In genomic region chr2:84947010-84947593, GRCh38 we compare ENCODE assay signal across 12 cellular contexts. TPM values are rescaled to one million over a fixed set of nuclear protein-coding genes. Genes with fewer than 3 reads are reported as not detected.
DNase-seq lines count a peak whose midpoint lies in the region; ATAC-seq, FAIRE-seq and TF ChIP-seq lines count a peak whose summit lies in the region.
"Had no signal": no experiment of that assay in that cellular context is flagged by ENCODE, and none has a peak within 500 bp of the region (broad histone marks: within the 10 kb centered on the region; RNA-seq: fewer than 3 reads in every experiment).

No MANE protein-coding gene starts in this region.

- no peak for TF ChIP-seq CTCF in A549 (IDR thresholded peaks at IDR 0.05)
- no peak for TF ChIP-seq CTCF in DOHH2 (IDR thresholded peaks at IDR 0.05; ENCODE audit: low read depth, low read length, poor library complexity, severe bottlenecking)
- no peak for TF ChIP-seq CTCF in foreskin keratinocyte (conservative IDR thresholded peaks at IDR 0.05)

- no peak for TF ChIP-seq EP300 in A549 (IDR thresholded peaks at IDR 0.05)

- H3K9me2 ChIP-seq in DOHH2 (replicated peaks; ENCODE audit: control insufficient read depth, low read length): no peaks in the 10 kb centered on the region

- CTCF ChIA-PET in A549 (lab: Yijun Ruan, JAX): interaction anchor here (0.6 to 16.4 kb wide), 9 partner anchors 9 to 353 kb away, joined by 3 to 260 read pairs (median 7); partner anchors contain the start of gene KCMF1
- CTCF ChIA-PET in activated CD4-positive, alpha-beta memory T cell treated with anti-CD3 and anti-CD28 coated beads, Interleukin-2, amount 10 ng/mL, durations not matched to agents 7 days and 5 days (lab: Charles Lee): interaction anchor here (0.7 to 4.2 kb wide), 7 partner anchors 19 to 119 kb away, joined by 3 to 50 read pairs (median 5); no protein-coding TSS in a partner anchor

- no peaks in the 10 kb centered on the region for H3K9me3 Mint-ChIP-seq in activated CD4-positive, alpha-beta memory T cell treated with anti-CD3 and anti-CD28 coated beads, Interleukin-2, amount 10 ng/mL, durations not matched to agents 7 days and 5 days

- TF ChIP-seq POLR2A in A549 (IDR thresholded peaks at IDR 0.05; ENCODE audit: low read length): no peak

- 89% methylated on average over 10 of the region's 10 CpGs for WGBS in A549 (ENCODE audit: missing lambda C conversion rate)

- H3K79me2 ChIP-seq in DOHH2 (ENCODE audit: control insufficient read depth, low read length): no peaks in the 10 kb centered on the region

- FAIRE-seq in A549 (lab: Jason Lieb, UNC): no peak

- H3K27me3 ChIP-seq in DOHH2 (ENCODE audit: control insufficient read depth, low read length) (no peaks in the 10 kb centered on the region), foreskin keratinocyte (no peaks in the 10 kb centered on the region)
- H3K27me3 ChIP-seq: BE2C, ovary had no signal

- H3K36me3 Mint-ChIP-seq in activated CD4-positive, alpha-beta memory T cell treated with anti-CD3 and anti-CD28 coated beads, Interleukin-2, amount 10 ng/mL, durations not matched to agents 7 days and 5 days (ENCODE audit: low read depth): peaks cover 19% of the 10 kb centered on the region

- H3K4me1 ChIP-seq in A549: peaks cover 26% of the 10 kb centered on the region
- H3K4me1 ChIP-seq in DOHH2 (ENCODE audit: control insufficient read depth, low read length): peaks cover 32% of the 10 kb centered on the region
- peaks cover 25% of the 10 kb centered on the region for H3K4me1 ChIP-seq in foreskin keratinocyte
- H3K4me1 ChIP-seq: BE2C had no signal

- H3K4me3 ChIP-seq in A549 (no peak overlapping the region), DOHH2 (ENCODE audit: low read length) (0 out of 2 replicates have a peak overlapping the region, but pooled peaks have one; percentile 49)
- H3K4me3 ChIP-seq: ovary had no signal

- peaks cover 41% of the 10 kb centered on the region for H3K4me1 Mint-ChIP-seq in activated CD4-positive, alpha-beta memory T cell treated with anti-CD3 and anti-CD28 coated beads, Interleukin-2, amount 10 ng/mL, durations not matched to agents 7 days and 5 days

- H3K36me3 ChIP-seq in DOHH2 (ENCODE audit: control insufficient read depth, low read length): no peaks in the 10 kb centered on the region
- H3K36me3 ChIP-seq: BE2C, ovary had no signal

- POLR2A ChIA-PET in A549 (lab: Yijun Ruan, JAX): interaction anchor here (0.8 to 2.6 kb wide), 5 partner anchors 9 to 24 kb away, joined by 3 to 30 read pairs (median 14); partner anchors contain the start of gene KCMF1
- POLR2A ChIA-PET in activated CD4-positive, alpha-beta memory T cell treated with anti-CD3 and anti-CD28 coated beads, Interleukin-2, amount 10 ng/mL, durations not matched to agents 7 days and 5 days (lab: Charles Lee): interaction anchor here (1.0 to 12.0 kb wide), 13 partner anchors 9 to 488 kb away, joined by 3 to 351 read pairs (median 8); partner anchors contain the start of genes KCMF1, SUCLG1, TGOLN2 and TMSB10

- H3K27ac Mint-ChIP-seq in activated CD4-positive, alpha-beta memory T cell treated with anti-CD3 and anti-CD28 coated beads, Interleukin-2, amount 10 ng/mL, durations not matched to agents 7 days and 5 days: peak overlapping the region; percentile 89

- ATAC-seq in A549 (no peak), foreskin keratinocyte (no peak), GM19397 (IDR thresholded peaks at IDR 0.05; ENCODE audit: unreplicated experiment) (no peak), HG02642 (IDR thresholded peaks at IDR 0.05; ENCODE audit: poor library complexity, unreplicated experiment) (no peak)

- H3K4me2 ChIP-seq in A549 (peak overlapping the region; percentile 81), DOHH2 (ENCODE audit: low read length) (0 out of 2 replicates have a peak overlapping the region, but pooled peaks have one; percentile 74)

- peaks cover 3% of the 10 kb centered on the region; the same call in 1 of the 2 replicates for H3F3A ChIP-seq in DOHH2 (ENCODE audit: control insufficient read depth, insufficient read depth)

- H3K9me3 ChIP-seq in A549 (no peaks in the 10 kb centered on the region), DOHH2 (ENCODE audit: control insufficient read depth, insufficient read depth, low read length) (no peaks in the 10 kb centered on the region)
- H3K9me3 ChIP-seq: BE2C, ovary had no signal

- DNase-seq in A549 (ENCODE audit: low read depth in 1 of 2, low spot score in 1 of 2) (no peak), foreskin keratinocyte (no peak), HuH-7 (ENCODE audit: low spot score) (no peak), NCI-H2107 treated with DMSO at 0.1 percent for 48 hours (lab: John Stamatoyannopoulos, UW; ENCODE audit: unreplicated experiment) (no peak)
- no peak for DNase-seq in activated CD4-positive, alpha-beta memory T cell treated with anti-CD3 and anti-CD28 coated beads, Interleukin-2, amount 10 ng/mL, durations not matched to agents 7 days and 5 days
- DNase-seq: BE2C, NCI-H1105 treated with DMSO at 0.1 percent for 48 hours, NCI-H524 treated with DMSO at 0.1 percent for 48 hours, ovary had no signal

- H4K20me1 ChIP-seq in DOHH2 (ENCODE audit: control insufficient read depth, insufficient read depth, low read depth, low read length): no peaks in the 10 kb centered on the region

- H3K27ac ChIP-seq in A549 (peak overlapping the region; percentile 84 to 88), DOHH2 (ENCODE audit: low read depth, low read length) (no peak overlapping the region), foreskin keratinocyte (peak overlapping the region; percentile 89)
- H3K27ac ChIP-seq: ovary had no signal

- no peak for TF ChIP-seq RAD21 in A549 (conservative IDR thresholded peaks at IDR 0.05 in 1 of 2, IDR thresholded peaks at IDR 0.05 in 1 of 2)

- H3K27me3 Mint-ChIP-seq in activated CD4-positive, alpha-beta memory T cell treated with anti-CD3 and anti-CD28 coated beads, Interleukin-2, amount 10 ng/mL, durations not matched to agents 7 days and 5 days: no peaks in the 10 kb centered on the region

- peak overlapping the region; percentile 31 for H3K4me3 Mint-ChIP-seq in activated CD4-positive, alpha-beta memory T cell treated with anti-CD3 and anti-CD28 coated beads, Interleukin-2, amount 10 ng/mL, durations not matched to agents 7 days and 5 days

TF ChIP-seq in A549, 52 proteins besides CTCF, POLR2A, EP300 and RAD21 (continues in another document):
- TF ChIP-seq EHMT2 (IDR thresholded peaks at IDR 0.05; ENCODE audit: low read depth) (no peak), TFCP2L1 (CRISPR knock-in tag; IDR thresholded peaks at IDR 0.05) (no peak), MAFK (IDR thresholded peaks at IDR 0.05; ENCODE audit: partially characterized antibody) (no peak), ZFP36 (IDR thresholded peaks at IDR 0.05; ENCODE audit: borderline replicate concordance, partially characterized antibody) (no peak), CEBPB (IDR thresholded peaks at IDR 0.05) (no peak), HOXB5 (CRISPR knock-in tag; IDR thresholded peaks at IDR 0.05) (no peak), MAZ (IDR thresholded peaks at IDR 0.05; ENCODE audit: borderline replicate concordance, low read depth, low read length) (no peak), PBX3 (IDR thresholded peaks at IDR 0.05) (no peak), CBX2 (IDR thresholded peaks at IDR 0.05; ENCODE audit: borderline replicate concordance, low read depth) (no peak), HMGXB4 (CRISPR knock-in tag; IDR thresholded peaks at IDR 0.05; ENCODE audit: borderline replicate concordance) (no peak), TP53 (CRISPR knock-in tag; IDR thresholded peaks at IDR 0.05) (no peak)

RNA-seq across cellular contexts. Expression of gene KCMF1, which starts 23.9 kb away (rescaled TPM):
- polyA plus RNA-seq in A549 (2011; rRNA removed) (194 and 221 TPM in 2 replicates), A549 (2017; fragmentation: RNase III; extraction: RNeasy Plus Mini Kit Qiagen cat#74134 plus additional on column Dnase treatment) (76.5 to 83.9 TPM (median 77.8 TPM) in 3 replicates), foreskin keratinocyte (37.8 and 42.1 TPM in 2 replicates)
- polyA plus RNA-seq in A549 (2012; cell fraction: cytosol; rRNA removed): 52.1 and 59.5 TPM in 2 replicates
- polyA plus RNA-seq in A549 (2012; cell fraction: nucleus; rRNA removed): 15.5 and 20.4 TPM in 2 replicates
- 103 and 125 TPM in 2 replicates for polyA minus RNA-seq in A549 (2011; rRNA and poly(A)+ RNA removed)
- total RNA-seq in activated CD4-positive, alpha-beta memory T cell treated with anti-CD3 and anti-CD28 coated beads, Interleukin-2, amount 10 ng/mL, durations not matched to agents 7 days and 5 days: 10 to 100 TPM; 87.0 to 92.9 TPM
- total RNA-seq in foreskin keratinocyte: 67.3 and 68.2 TPM in 2 replicates

RNA-seq across cellular contexts. Expression of gene TMSB10, which starts 41.6 kb away (rescaled TPM):
- polyA plus RNA-seq in A549 (2011; rRNA removed): 2,292 and 3,109 TPM in 2 replicates
- polyA plus RNA-seq in A549 (2012; cell fraction: cytosol; rRNA removed): 4,680 and 6,577 TPM in 2 replicates
- 1,922 and 4,092 TPM in 2 replicates for polyA plus RNA-seq in A549 (2012; cell fraction: nucleus; rRNA removed)
- polyA plus RNA-seq in A549 (2017; fragmentation: RNase III; extraction: RNeasy Plus Mini Kit Qiagen cat#74134 plus additional on column Dnase treatment): 6,648 to 7,189 TPM (median 7,015 TPM) in 3 replicates
- polyA minus RNA-seq in A549 (2011; rRNA and poly(A)+ RNA removed): 369 and 387 TPM in 2 replicates
- 1,000 to 10,000 TPM; 5,686 to 5,768 TPM for total RNA-seq in activated CD4-positive, alpha-beta memory T cell treated with anti-CD3 and anti-CD28 coated beads, Interleukin-2, amount 10 ng/mL, durations not matched to agents 7 days and 5 days
- 7,809 and 8,573 TPM in 2 replicates for total RNA-seq in foreskin keratinocyte
- polyA plus RNA-seq in foreskin keratinocyte: 12,196 and 12,994 TPM in 2 replicates
